In the genomic region with DNA sequence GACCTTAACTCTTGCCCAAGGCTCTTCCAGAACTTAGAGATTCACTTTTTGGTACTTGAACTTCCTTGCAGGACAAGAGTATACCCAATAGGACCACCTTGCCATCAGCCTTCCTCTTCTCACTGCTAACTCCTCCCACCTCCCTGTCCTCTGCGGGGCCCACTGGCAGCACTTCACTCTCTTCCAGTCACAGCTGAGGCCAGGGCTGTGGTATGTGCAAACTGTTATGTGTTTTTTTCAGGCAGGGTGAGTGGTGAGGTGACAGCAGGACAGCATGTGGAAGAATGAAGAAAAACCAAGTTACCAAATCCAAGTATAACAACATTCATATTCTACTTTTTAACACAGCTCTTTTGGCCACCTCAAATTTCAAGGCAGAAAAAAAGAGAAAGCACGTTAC, we compare ENCODE assay signal across 11 cellular contexts.
"Had no signal": no experiment of that assay in that cellular context is flagged by ENCODE, and none has a peak within 500 bp of the region (broad histone marks: within the 10 kb centered on the region; RNA-seq: fewer than 3 reads in every experiment).

No MANE protein-coding gene starts in this region.

- DNase-seq: activated CD4-positive, alpha-beta memory T cell treated with anti-CD3 and anti-CD28 coated beads for 36 hours; activated gamma-delta T cell treated with Interleukin-2 at 50 U/mL for 16 hours; activated naive CD8-positive, alpha-beta T cell treated with anti-CD3 and anti-CD28 coated beads for 36 hours; activated T-cell treated with anti-CD3 and anti-CD28 coated beads, Interleukin-2, amount 50 U/mL, for 4 hours; anterior cingulate cortex; effector CD4-positive, alpha-beta T cell; natural killer cell; stimulated activated CD4-positive, alpha-beta T cell treated with anti-CD3 and anti-CD28 coated beads, Interleukin-4, amount 100 ng/mL, for 4 hours; stomach had no signal

- H3K4me3 ChIP-seq: breast epithelium, stomach, vagina had no signal

- ATAC-seq: activated T-cell treated with anti-CD3 and anti-CD28 coated beads, Interleukin-2, amount 50 U/mL, for 4 hours; natural killer cell had no signal

- H3K4me1 ChIP-seq: breast epithelium, stomach had no signal

- H3K36me3 ChIP-seq: breast epithelium, stomach, vagina had no signal

- H3K9me3 ChIP-seq: breast epithelium, stomach, vagina had no signal

- H3K27me3 ChIP-seq: breast epithelium, stomach, vagina had no signal

- H3K27ac ChIP-seq: stomach, vagina had no signal
